25 cellular contexts compared by ENCODE assay signal in the genomic region with DNA sequence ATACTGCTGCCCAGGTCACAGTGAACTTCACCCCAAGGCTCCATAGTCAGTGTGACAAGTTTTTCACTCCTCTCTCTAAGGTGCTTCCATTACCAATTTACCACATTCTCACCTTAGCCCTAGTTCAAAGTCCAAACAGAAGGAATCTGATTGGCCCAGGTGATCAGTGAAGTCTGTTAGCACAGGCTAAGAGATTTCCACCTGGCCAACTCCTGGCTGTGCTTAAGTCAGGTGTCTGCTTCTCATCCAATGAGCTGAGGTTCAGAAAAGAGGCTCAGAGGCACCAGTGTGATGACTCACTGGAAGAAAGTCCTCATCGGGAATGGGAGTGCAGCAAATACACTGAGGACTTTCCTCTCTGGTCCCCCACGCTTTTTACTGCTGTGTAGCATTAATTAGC.
DNase-seq lines count a peak whose midpoint lies in the region; FAIRE-seq and TF ChIP-seq lines count a peak whose summit lies in the region.
"Had no signal": no experiment of that assay in that cellular context is flagged by ENCODE, and none has a peak within 500 bp of the region (broad histone marks: within the 10 kb centered on the region; RNA-seq: fewer than 3 reads in every experiment).

No MANE protein-coding gene starts in this region.

- H3K9me3 ChIP-seq in hepatocyte (ENCODE audit: low read depth) (no peaks in the 10 kb centered on the region), small intestine (ENCODE audit: control insufficient read depth, low read depth) (no peaks in the 10 kb centered on the region), mesenchymal stem cell (ENCODE audit: control insufficient read depth, low read length) (peaks cover 2% of the 10 kb centered on the region)
- H3K9me3 ChIP-seq: BE2C, SJCRH30 had no signal

- H3K36me3 ChIP-seq in hepatocyte (replicated peaks; ENCODE audit: insufficient read depth, low read depth), result no peaks in the 10 kb centered on the region
- H3K36me3 ChIP-seq in small intestine (ENCODE audit: control insufficient read depth in 2 of 2, insufficient read depth in 2 of 2, low read length in 2 of 2), result no peaks in the 10 kb centered on the region
- H3K36me3 ChIP-seq in mesenchymal stem cell (ENCODE audit: control insufficient read depth in 1 of 2, insufficient read depth in 2 of 2, low read depth in 1 of 2, low read length in 2 of 2), result no peaks in the 10 kb centered on the region
- H3K36me3 ChIP-seq: BE2C, SJCRH30 had no signal

- H2BK12ac ChIP-seq in mesenchymal stem cell (ENCODE audit: low read length in 2 of 2), result no peak overlapping the region

- H3K27ac ChIP-seq in hepatocyte (peak overlapping the region; percentile 63), small intestine (ENCODE audit: low read depth in 1 of 2, low read length in 1 of 2) (no peak overlapping the region), mesenchymal stem cell (ENCODE audit: low read length, poor library complexity, severe bottlenecking) (no peak overlapping the region)
- H3K27ac ChIP-seq: 22Rv1, HL-60, SJCRH30 had no signal

- H3K4me1 ChIP-seq in hepatocyte (ENCODE audit: insufficient read depth), result peaks cover 4% of the 10 kb centered on the region
- H3K4me1 ChIP-seq in small intestine (ENCODE audit: control insufficient read depth in 2 of 2, insufficient read depth in 1 of 2, low read depth in 1 of 2, low read length in 1 of 2), result peaks cover 0 to 4% of the 10 kb centered on the region in 2 donors
- H3K4me1 ChIP-seq in mesenchymal stem cell (ENCODE audit: control insufficient read depth, insufficient read depth, low read depth, low read length), result peaks cover 7% of the 10 kb centered on the region
- H3K4me1 ChIP-seq: BE2C, SJCRH30 had no signal

- H2AFZ ChIP-seq in hepatocyte (no peak overlapping the region), mesenchymal stem cell (ENCODE audit: low read depth, low read length) (no peak overlapping the region)

- H3K23ac ChIP-seq in mesenchymal stem cell (ENCODE audit: low read length in 2 of 2), result no peak overlapping the region

- H4K91ac ChIP-seq in mesenchymal stem cell (ENCODE audit: low read length), result no peak overlapping the region

- H2AK5ac ChIP-seq in mesenchymal stem cell (ENCODE audit: low read length, severe bottlenecking), result no peak overlapping the region

- 73% methylated on average over 2 of the region's 2 CpGs for WGBS in hepatocyte (ENCODE audit: low lambda C conversion rate, missing lambda C conversion rate)
- WGBS in small intestine, 3 donors, result 36 to 73% (median 52%) methylated on average over 2 of the region's 2 CpGs
- 93% methylated on average over 1 of the region's 2 CpGs for WGBS in mesenchymal stem cell

- DNase-seq in DMS53 (lab: John Stamatoyannopoulos, UW) (peak; percentile 48), DMS53 treated with DMSO at 0.1 percent for 48 hours (lab: John Stamatoyannopoulos, UW; ENCODE audit: unreplicated experiment) (no peak), M059J (ENCODE audit: low read depth) (peak; percentile 32), hepatocyte (ENCODE audit: low spot score) (peak; percentile 47), small intestine (peak; percentile 76), NCI-H2171 (lab: John Stamatoyannopoulos, UW) (no peak), mesenchymal stem cell (no peak)
- DNase-seq: ACHN; BE2C; CD8-positive, alpha-beta memory T cell; DMS153; HCEC 1CT; Karpas-422; NCI-H1092 treated with DMSO at 0.1 percent for 48 hours; NCI-H1436 treated with DMSO at 0.1 percent for 48 hours; NCI-H1930; NCI-H2107; NCI-H446; NCI-H524 treated with DMSO at 0.1 percent for 48 hours; NCI-H774; SJCRH30 had no signal

- H3K4ac ChIP-seq in mesenchymal stem cell (ENCODE audit: low read depth in 1 of 2, low read length in 2 of 2), result no peak overlapping the region

- no peak overlapping the region for H3K9ac ChIP-seq in mesenchymal stem cell (ENCODE audit: low read length)

- H3K79me1 ChIP-seq in mesenchymal stem cell (replicated peaks; ENCODE audit: low read length, poor library complexity, severe bottlenecking), result no peaks in the 10 kb centered on the region

- no peak overlapping the region for H3K14ac ChIP-seq in mesenchymal stem cell (ENCODE audit: low read length in 2 of 2)

- H3K4me2 ChIP-seq in hepatocyte, result no peak overlapping the region
- no peak overlapping the region for H3K4me2 ChIP-seq in mesenchymal stem cell (ENCODE audit: low read length, poor library complexity, severe bottlenecking)

- H4K20me1 ChIP-seq in hepatocyte (ENCODE audit: insufficient read depth, poor library complexity, severe bottlenecking), result no peaks in the 10 kb centered on the region

- H3K27me3 ChIP-seq in hepatocyte (no peaks in the 10 kb centered on the region), small intestine (ENCODE audit: control insufficient read depth in 2 of 2, insufficient read depth in 2 of 2, low read length in 2 of 2) (no peaks in the 10 kb centered on the region), mesenchymal stem cell (ENCODE audit: control insufficient read depth in 1 of 2, insufficient read depth in 1 of 2, low read length in 2 of 2) (no peaks in the 10 kb centered on the region)
- H3K27me3 ChIP-seq: BE2C, SJCRH30 had no signal

- no peak overlapping the region for H2BK120ac ChIP-seq in mesenchymal stem cell (ENCODE audit: low read depth, low read length)

- no peak overlapping the region for H3K18ac ChIP-seq in mesenchymal stem cell (ENCODE audit: low read depth in 1 of 2, low read length in 2 of 2)

- H2BK5ac ChIP-seq in mesenchymal stem cell (ENCODE audit: low read depth, low read length, poor library complexity, severe bottlenecking), result no peak overlapping the region

- no peak overlapping the region for H4K8ac ChIP-seq in mesenchymal stem cell (ENCODE audit: low read length)

- H3K9me2 ChIP-seq in hepatocyte (replicated peaks; ENCODE audit: insufficient read depth), result no peaks in the 10 kb centered on the region

- no peak for TF ChIP-seq CTCF in hepatocyte (IDR thresholded peaks at IDR 0.05; ENCODE audit: poor library complexity)

- no peak for FAIRE-seq in small intestine (lab: Jason Lieb, UNC)
- FAIRE-seq: G401.6, H1 had no signal

- no peak overlapping the region for H3K4me3 ChIP-seq in hepatocyte
- H3K4me3 ChIP-seq in small intestine (ENCODE audit: low read depth in 1 of 2, low read length in 2 of 2), result no peak overlapping the region
- H3K4me3 ChIP-seq in mesenchymal stem cell (ENCODE audit: insufficient read depth in 1 of 2, low read depth in 1 of 2, low read length in 2 of 2), result no peak overlapping the region
- H3K4me3 ChIP-seq: SJCRH30 had no signal

- no peak overlapping the region for H2BK15ac ChIP-seq in mesenchymal stem cell (ENCODE audit: low read depth, poor library complexity, severe bottlenecking)

- H3K79me2 ChIP-seq in hepatocyte, result no peaks in the 10 kb centered on the region

Comparison
In these comparisons a context has a peak if more than half of its experiments do, and no peak if none do; other contexts are left out.
1. DNase-seq: peak in DMS53 (single experiment), M059J (single experiment), hepatocyte (single experiment) and small intestine (single experiment); none in DMS53 treated with DMSO at 0.1 percent for 48 hours (single experiment), NCI-H2171 (single experiment) and mesenchymal stem cell (single experiment).